8 cellular contexts compared by ENCODE assay signal in the genomic region with DNA sequence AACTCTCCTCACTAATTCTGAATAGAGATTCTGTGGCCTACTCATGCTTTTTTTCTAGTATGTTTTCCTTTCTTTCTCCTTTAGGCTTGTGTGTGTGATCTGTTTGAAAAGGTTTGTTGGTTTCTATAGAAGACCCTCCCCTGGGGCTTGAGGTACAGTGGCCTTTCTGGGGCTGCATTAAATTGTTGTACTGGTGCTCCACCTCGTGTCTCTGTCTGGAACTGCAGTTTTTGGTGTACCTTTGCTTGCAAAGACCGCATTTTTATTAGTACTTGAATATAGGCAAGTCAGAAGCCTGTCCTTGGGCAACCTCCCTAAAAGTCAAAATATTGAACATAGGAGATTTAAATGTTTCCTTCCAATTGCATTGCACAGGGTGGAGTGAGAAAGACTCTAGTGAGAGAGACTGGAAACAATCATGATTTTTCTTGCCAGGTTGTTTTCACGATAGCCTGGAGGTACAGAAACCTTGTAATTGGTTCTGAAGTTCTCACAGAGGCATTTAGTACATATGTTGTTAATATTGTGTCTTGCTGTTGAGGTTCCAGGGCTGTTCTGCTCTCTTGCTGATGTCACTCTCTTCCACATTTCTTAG.
A peak's percentile ranks its signal among the peaks of the same experiment; 100 is the strongest.
DNase-seq lines count a peak whose midpoint lies in the region; ATAC-seq and TF ChIP-seq lines count a peak whose summit lies in the region.

No MANE protein-coding gene starts in this region.

- DNase-seq in AG08395 (ENCODE audit: low spot score) (peak; percentile 5), GM12864 (ENCODE audit: low read depth) (peak; percentile 10), NCI-H2029 treated with DMSO at 0.1 percent for 48 hours (lab: John Stamatoyannopoulos, UW) (peak; percentile 13), globus pallidus (ENCODE audit: low spot score) (peak; percentile 14), SHP77 treated with DMSO at 0.1 percent for 48 hours (lab: John Stamatoyannopoulos, UW) (no peak)
- DNase-seq in activated CD4-positive, alpha-beta T cell treated with anti-CD3 and anti-CD28 coated beads for 48 hours = peak; percentile 44
- peak; percentile 4 to 21 for DNase-seq in stimulated activated CD4-positive, alpha-beta T cell treated with anti-CD3 and anti-CD28 coated beads, Interleukin-4, amount 100 ng/mL, for 48 hours (ENCODE audit: low read depth in 2 of 2)

- no peak overlapping the region for H3K4me3 ChIP-seq in GM12864 (ENCODE audit: low read depth, low read length)

- peak; percentile 78 for TF ChIP-seq CTCF in GM12864 (IDR thresholded peaks at IDR 0.05; ENCODE audit: low read depth, low read length, missing control alignments)

- ATAC-seq in HG02678 (IDR thresholded peaks at IDR 0.05; ENCODE audit: unreplicated experiment) = peak; percentile 69
